1 cellular context compared by ENCODE assay signal in the genomic region with DNA sequence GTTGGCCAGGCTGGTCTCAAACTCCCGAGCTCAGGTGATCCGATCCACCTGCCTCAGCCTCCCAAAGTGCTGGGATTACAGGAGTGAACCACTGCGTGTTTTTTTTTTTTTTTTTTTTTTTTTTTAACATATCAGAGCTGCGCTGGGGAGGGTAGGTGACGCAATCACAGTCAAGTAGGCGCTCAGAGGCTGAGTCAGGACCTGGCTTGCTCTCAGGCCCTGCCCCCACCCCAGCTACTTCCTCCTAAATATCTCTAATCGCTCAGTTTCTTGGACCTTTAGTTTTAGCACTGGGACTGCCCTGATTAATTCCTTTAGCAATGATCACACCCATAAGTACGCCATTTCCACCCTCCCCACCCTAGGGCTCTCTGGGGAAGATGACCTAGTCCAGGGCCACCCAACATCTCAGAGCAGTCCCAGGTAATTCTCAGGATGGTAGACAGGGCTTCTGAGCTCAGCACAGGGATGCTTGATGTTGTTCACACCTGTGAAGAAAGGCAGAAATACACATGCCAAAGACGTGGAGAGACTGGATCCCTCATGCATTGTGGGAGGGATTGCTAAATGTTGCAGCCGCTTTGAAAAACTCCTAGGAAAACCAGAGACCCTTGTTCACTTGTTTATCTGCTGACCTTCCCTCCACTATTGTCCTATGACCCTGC.
TF ChIP-seq lines count a peak whose summit lies in the region.

No MANE protein-coding gene starts in this region.

TF ChIP-seq in K562, 482 proteins besides CTCF, POLR2A, EP300 and RAD21 (continued from another document):
- TF ChIP-seq PATZ1 (CRISPR knock-in tag; IDR thresholded peaks at IDR 0.05; ENCODE audit: borderline replicate concordance) (no peak), FOSL1 (tag; conservative IDR thresholded peaks at IDR 0.05) (peak; percentile 86), KLF1 (tag; IDR thresholded peaks at IDR 0.05) (no peak), JUNB (CRISPR knock-in tag; conservative IDR thresholded peaks at IDR 0.05) (no peak), TARDBP (IDR thresholded peaks at IDR 0.05) (no peak), POLR3A (IDR thresholded peaks at IDR 0.05; ENCODE audit: borderline replicate concordance, extremely low read depth, insufficient read depth, insufficient read length) (no peak), HCFC1 (IDR thresholded peaks at IDR 0.05; ENCODE audit: low read depth, low read length) (no peak), PHF21A (IDR thresholded peaks at IDR 0.05; ENCODE audit: borderline replicate concordance, low read depth) (no peak), ZNF41 (CRISPR knock-in tag; conservative IDR thresholded peaks at IDR 0.05) (no peak), SMARCA5 (IDR thresholded peaks at IDR 0.05) (no peak), GATAD2B (IDR thresholded peaks at IDR 0.05; ENCODE audit: borderline replicate concordance) (no peak), HDAC2 (IDR thresholded peaks at IDR 0.05) (no peak), MAFK (IDR thresholded peaks at IDR 0.05; ENCODE audit: low read length) (peak; percentile 25; the same call in 1 of the 2 replicates), L3MBTL2 (IDR thresholded peaks at IDR 0.05) (peak; percentile 71), BHLHE40 (IDR thresholded peaks at IDR 0.05; ENCODE audit: low read length) (no peak), PHTF2 (CRISPR knock-in tag; IDR thresholded peaks at IDR 0.05) (no peak), POLR2H (tag; IDR thresholded peaks at IDR 0.05; ENCODE audit: low read depth) (no peak), ZNF143 (CRISPR knock-in tag; IDR thresholded peaks at IDR 0.05) (no peak), COPS2 (conservative IDR thresholded peaks at IDR 0.05) (no peak), ZNF217 (CRISPR knock-in tag; IDR thresholded peaks at IDR 0.05) (no peak), TBP (optimal IDR thresholded peaks at IDR 0.05; ENCODE audit: low read depth, low read length) (no peak), ZBTB8A (IDR thresholded peaks at IDR 0.05; ENCODE audit: partially characterized antibody) (no peak), MIER1 (IDR thresholded peaks at IDR 0.05; ENCODE audit: low read depth) (no peak), XRCC5 (IDR thresholded peaks at IDR 0.05; ENCODE audit: low read depth, low read length) (no peak), MXD1 (CRISPR knock-in tag; IDR thresholded peaks at IDR 0.05; ENCODE audit: borderline replicate concordance, poor library complexity, severe bottlenecking) (no peak), CXXC5 (CRISPR knock-in tag; IDR thresholded peaks at IDR 0.05) (0 out of 2 replicates have a peak, but pooled peaks have one; percentile 31), KAT8 (IDR thresholded peaks at IDR 0.05; ENCODE audit: low read depth) (no peak), DMBX1 (CRISPR knock-in tag; IDR thresholded peaks at IDR 0.05; ENCODE audit: borderline replicate concordance) (no peak), PPARD (CRISPR knock-in tag; IDR thresholded peaks at IDR 0.05) (no peak), TSC22D4 (tag; IDR thresholded peaks at IDR 0.05) (no peak), NCOA1 (IDR thresholded peaks at IDR 0.05; ENCODE audit: low read depth) (no peak), ZEB2 (IDR thresholded peaks at IDR 0.05) (peak; percentile 34; the same call in 1 of the 2 replicates), CTBP1 (IDR thresholded peaks at IDR 0.05; ENCODE audit: borderline replicate concordance) (no peak), ZNF165 (CRISPR knock-in tag; IDR thresholded peaks at IDR 0.05; ENCODE audit: borderline replicate concordance) (no peak), MED1 (CRISPR knock-in tag; IDR thresholded peaks at IDR 0.05; ENCODE audit: borderline replicate concordance) (no peak), GTF2B (IDR thresholded peaks at IDR 0.05; ENCODE audit: extremely low read depth, insufficient read length) (no peak)
- TF ChIP-seq, protein P1, sequence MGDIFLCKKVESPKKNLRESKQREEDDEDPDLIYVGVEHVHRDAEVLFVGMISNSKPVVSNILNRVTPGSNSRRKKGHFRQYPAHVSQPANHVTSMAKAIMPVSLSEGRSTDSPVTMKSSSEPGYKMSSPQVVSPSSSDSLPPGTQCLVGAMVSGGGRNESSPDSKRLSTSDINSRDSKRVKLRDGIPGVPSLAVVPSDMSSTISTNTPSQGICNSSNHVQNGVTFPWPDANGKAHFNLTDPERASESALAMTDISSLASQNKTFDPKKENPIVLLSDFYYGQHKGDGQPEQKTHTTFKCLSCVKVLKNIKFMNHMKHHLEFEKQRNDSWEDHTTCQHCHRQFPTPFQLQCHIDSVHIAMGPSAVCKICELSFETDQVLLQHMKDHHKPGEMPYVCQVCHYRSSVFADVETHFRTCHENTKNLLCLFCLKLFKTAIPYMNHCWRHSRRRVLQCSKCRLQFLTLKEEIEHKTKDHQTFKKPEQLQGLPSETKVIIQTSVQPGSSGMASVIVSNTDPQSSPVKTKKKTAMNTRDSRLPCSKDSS (IDR thresholded peaks at IDR 0.05; ENCODE audit: low read depth, partially characterized antibody) = no peak
- TF ChIP-seq, protein P2, sequence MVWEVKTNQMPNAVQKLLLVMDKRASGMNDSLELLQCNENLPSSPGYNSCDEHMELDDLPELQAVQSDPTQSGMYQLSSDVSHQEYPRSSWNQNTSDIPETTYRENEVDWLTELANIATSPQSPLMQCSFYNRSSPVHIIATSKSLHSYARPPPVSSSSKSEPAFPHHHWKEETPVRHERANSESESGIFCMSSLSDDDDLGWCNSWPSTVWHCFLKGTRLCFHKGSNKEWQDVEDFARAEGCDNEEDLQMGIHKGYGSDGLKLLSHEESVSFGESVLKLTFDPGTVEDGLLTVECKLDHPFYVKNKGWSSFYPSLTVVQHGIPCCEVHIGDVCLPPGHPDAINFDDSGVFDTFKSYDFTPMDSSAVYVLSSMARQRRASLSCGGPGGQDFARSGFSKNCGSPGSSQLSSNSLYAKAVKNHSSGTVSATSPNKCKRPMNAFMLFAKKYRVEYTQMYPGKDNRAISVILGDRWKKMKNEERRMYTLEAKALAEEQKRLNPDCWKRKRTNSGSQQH (CRISPR knock-in tag; IDR thresholded peaks at IDR 0.05) = no peak
- TF ChIP-seq, protein P3, sequence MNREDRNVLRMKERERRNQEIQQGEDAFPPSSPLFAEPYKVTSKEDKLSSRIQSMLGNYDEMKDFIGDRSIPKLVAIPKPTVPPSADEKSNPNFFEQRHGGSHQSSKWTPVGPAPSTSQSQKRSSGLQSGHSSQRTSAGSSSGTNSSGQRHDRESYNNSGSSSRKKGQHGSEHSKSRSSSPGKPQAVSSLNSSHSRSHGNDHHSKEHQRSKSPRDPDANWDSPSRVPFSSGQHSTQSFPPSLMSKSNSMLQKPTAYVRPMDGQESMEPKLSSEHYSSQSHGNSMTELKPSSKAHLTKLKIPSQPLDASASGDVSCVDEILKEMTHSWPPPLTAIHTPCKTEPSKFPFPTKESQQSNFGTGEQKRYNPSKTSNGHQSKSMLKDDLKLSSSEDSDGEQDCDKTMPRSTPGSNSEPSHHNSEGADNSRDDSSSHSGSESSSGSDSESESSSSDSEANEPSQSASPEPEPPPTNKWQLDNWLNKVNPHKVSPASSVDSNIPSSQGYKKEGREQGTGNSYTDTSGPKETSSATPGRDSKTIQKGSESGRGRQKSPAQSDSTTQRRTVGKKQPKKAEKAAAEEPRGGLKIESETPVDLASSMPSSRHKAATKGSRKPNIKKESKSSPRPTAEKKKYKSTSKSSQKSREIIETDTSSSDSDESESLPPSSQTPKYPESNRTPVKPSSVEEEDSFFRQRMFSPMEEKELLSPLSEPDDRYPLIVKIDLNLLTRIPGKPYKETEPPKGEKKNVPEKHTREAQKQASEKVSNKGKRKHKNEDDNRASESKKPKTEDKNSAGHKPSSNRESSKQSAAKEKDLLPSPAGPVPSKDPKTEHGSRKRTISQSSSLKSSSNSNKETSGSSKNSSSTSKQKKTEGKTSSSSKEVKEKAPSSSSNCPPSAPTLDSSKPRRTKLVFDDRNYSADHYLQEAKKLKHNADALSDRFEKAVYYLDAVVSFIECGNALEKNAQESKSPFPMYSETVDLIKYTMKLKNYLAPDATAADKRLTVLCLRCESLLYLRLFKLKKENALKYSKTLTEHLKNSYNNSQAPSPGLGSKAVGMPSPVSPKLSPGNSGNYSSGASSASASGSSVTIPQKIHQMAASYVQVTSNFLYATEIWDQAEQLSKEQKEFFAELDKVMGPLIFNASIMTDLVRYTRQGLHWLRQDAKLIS (CRISPR knock-in tag; IDR thresholded peaks at IDR 0.05) = no peak
- TF ChIP-seq, protein P4, sequence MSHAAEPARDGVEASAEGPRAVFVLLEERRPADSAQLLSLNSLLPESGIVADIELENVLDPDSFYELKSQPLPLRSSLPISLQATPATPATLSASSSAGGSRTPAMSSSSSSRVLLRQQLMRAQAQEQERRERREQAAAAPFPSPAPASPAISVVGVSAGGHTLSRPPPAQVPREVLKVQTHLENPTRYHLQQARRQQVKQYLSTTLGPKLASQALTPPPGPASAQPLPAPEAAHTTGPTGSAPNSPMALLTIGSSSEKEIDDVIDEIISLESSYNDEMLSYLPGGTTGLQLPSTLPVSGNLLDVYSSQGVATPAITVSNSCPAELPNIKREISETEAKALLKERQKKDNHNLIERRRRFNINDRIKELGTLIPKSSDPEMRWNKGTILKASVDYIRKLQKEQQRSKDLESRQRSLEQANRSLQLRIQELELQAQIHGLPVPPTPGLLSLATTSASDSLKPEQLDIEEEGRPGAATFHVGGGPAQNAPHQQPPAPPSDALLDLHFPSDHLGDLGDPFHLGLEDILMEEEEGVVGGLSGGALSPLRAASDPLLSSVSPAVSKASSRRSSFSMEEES (CRISPR knock-in tag; IDR thresholded peaks at IDR 0.05) = no peak
- TF ChIP-seq, protein P5, sequence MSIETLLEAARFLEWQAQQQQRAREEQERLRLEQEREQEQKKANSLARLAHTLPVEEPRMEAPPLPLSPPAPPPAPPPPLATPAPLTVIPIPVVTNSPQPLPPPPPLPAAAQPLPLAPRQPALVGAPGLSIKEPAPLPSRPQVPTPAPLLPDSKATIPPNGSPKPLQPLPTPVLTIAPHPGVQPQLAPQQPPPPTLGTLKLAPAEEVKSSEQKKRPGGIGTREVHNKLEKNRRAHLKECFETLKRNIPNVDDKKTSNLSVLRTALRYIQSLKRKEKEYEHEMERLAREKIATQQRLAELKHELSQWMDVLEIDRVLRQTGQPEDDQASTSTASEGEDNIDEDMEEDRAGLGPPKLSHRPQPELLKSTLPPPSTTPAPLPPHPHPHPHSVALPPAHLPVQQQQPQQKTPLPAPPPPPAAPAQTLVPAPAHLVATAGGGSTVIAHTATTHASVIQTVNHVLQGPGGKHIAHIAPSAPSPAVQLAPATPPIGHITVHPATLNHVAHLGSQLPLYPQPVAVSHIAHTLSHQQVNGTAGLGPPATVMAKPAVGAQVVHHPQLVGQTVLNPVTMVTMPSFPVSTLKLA (conservative IDR thresholded peaks at IDR 0.05) = no peak
